Comparison of ENCODE assay signal across 13 cellular contexts in genomic region chr15:59413577-59413976, GRCh38. TPM values are rescaled to one million over a fixed set of nuclear protein-coding genes. Genes with fewer than 3 reads are reported as not detected.
DNase-seq lines count a peak whose midpoint lies in the region; ATAC-seq, FAIRE-seq and TF ChIP-seq lines count a peak whose summit lies in the region.
"Had no signal": no experiment of that assay in that cellular context is flagged by ENCODE, and none has a peak within 500 bp of the region (broad histone marks: within the 10 kb centered on the region; RNA-seq: fewer than 3 reads in every experiment).

No MANE protein-coding gene starts in this region.

- H3K4me1 Mint-ChIP-seq in memory B cell, result peaks cover 57% of the 10 kb centered on the region
- H3K4me1 Mint-ChIP-seq in activated T-helper 1 cell treated with anti-CD3 and anti-CD28 coated beads, Interleukin-12 subunit alpha, Interleukin-12 subunit beta, Interleukin-2, Interleukin-4 antibody, amounts not matched to agents 30 ng/mL and 10 ng/mL and 1 ng/mL, durations not matched to agents 14 hours and 24 hours and 36 hours (ENCODE audit: low read depth), result peaks cover 41% of the 10 kb centered on the region

- intact Hi-C loops in activated T-helper 1 cell treated with anti-CD3 and anti-CD28 coated beads, Interleukin-12 subunit alpha, Interleukin-12 subunit beta, Interleukin-2, Interleukin-4 antibody, amounts not matched to agents 30 ng/mL and 10 ng/mL and 1 ng/mL, durations not matched to agents 14 hours and 24 hours and 36 hours (cut with micrococcal nuclease), result loop anchor here (2.0 kb wide), 1 partner anchor 167 kb away; no protein-coding TSS in a partner anchor

- no peak overlapping the region for H3K4me3 Mint-ChIP-seq in memory B cell
- H3K4me3 Mint-ChIP-seq in activated T-helper 1 cell treated with anti-CD3 and anti-CD28 coated beads, Interleukin-12 subunit alpha, Interleukin-12 subunit beta, Interleukin-2, Interleukin-4 antibody, amounts not matched to agents 30 ng/mL and 10 ng/mL and 1 ng/mL, durations not matched to agents 14 hours and 24 hours and 36 hours, result no peak overlapping the region

- H3K4me2 ChIP-seq in BLaER1 treated with 17β-estradiol and CSF1 and Interleukin-3, amounts not matched to agents 10 nM and 100 nM, result peak overlapping the region in 10 of 11 experiments; percentile 8 to 95 (median 46); a peak in 14 of 22 replicates

- no peak for DNase-seq in GM18507 (ENCODE audit: extremely low spot score, insufficient read length, low read depth)
- peak in 2 of 3 donors; percentile 73 to 78 for DNase-seq in Peyer's patch
- no peak for DNase-seq in memory B cell (ENCODE audit: low spot score in 2 of 2)
- no peak for DNase-seq in HuH-7 (ENCODE audit: low spot score)
- no peak for DNase-seq in activated T-helper 1 cell treated with anti-CD3 and anti-CD28 coated beads, Interleukin-12 subunit alpha, Interleukin-12 subunit beta, Interleukin-2, Interleukin-4 antibody, amounts not matched to agents 30 ng/mL and 10 ng/mL and 1 ng/mL, durations not matched to agents 14 hours and 24 hours and 36 hours (ENCODE audit: low spot score)
- no peak for DNase-seq in cerebellar nuclear complex (lab: John Stamatoyannopoulos, UW)
- DNase-seq in NCI-H2081 (lab: John Stamatoyannopoulos, UW), result no peak
- DNase-seq: CD4-positive, CD25-positive, alpha-beta regulatory T cell; NCI-H226; SHP77 had no signal

- no peak for TF ChIP-seq CTCF in Peyer's patch (IDR thresholded peaks at IDR 0.05)

- H3K27me3 ChIP-seq in BLaER1 treated with 17β-estradiol and CSF1 and Interleukin-3, amounts not matched to agents 10 nM and 100 nM, result 0 out of 22 replicates have a peak, but pooled peaks cover 0 to 8% (median 0%) of the 10 kb centered on the region in 11 experiments
- H3K27me3 ChIP-seq in Peyer's patch, result no peaks in the 10 kb centered on the region

- no peak overlapping the region for H3K27ac ChIP-seq in BLaER1 treated with 17β-estradiol and CSF1 and Interleukin-3, amounts not matched to agents 10 nM and 100 nM
- peak overlapping the region in 1 of 4 donors; percentile 69 for H3K27ac ChIP-seq in Peyer's patch

- TF ChIP-seq POLR2A in Peyer's patch (IDR thresholded peaks at IDR 0.05), result no peak

- H3K9ac ChIP-seq in BLaER1 treated with 17β-estradiol and CSF1 and Interleukin-3, amounts not matched to agents 10 nM and 100 nM, result no peak overlapping the region

- H3K36me3 Mint-ChIP-seq in memory B cell, result no peaks in the 10 kb centered on the region
- H3K36me3 Mint-ChIP-seq in activated T-helper 1 cell treated with anti-CD3 and anti-CD28 coated beads, Interleukin-12 subunit alpha, Interleukin-12 subunit beta, Interleukin-2, Interleukin-4 antibody, amounts not matched to agents 30 ng/mL and 10 ng/mL and 1 ng/mL, durations not matched to agents 14 hours and 24 hours and 36 hours (ENCODE audit: low read depth), result no peaks in the 10 kb centered on the region
- H3K36me3 Mint-ChIP-seq: CD4-positive, CD25-positive, alpha-beta regulatory T cell had no signal

- no peaks in the 10 kb centered on the region for H3K36me3 ChIP-seq in BLaER1 treated with 17β-estradiol and CSF1 and Interleukin-3, amounts not matched to agents 10 nM and 100 nM
- no peaks in the 10 kb centered on the region for H3K36me3 ChIP-seq in Peyer's patch

- peak; percentile 21 for FAIRE-seq in GM18507 (lab: Jason Lieb, UNC)

- H4K20me1 ChIP-seq in BLaER1 treated with 17β-estradiol and CSF1 and Interleukin-3, amounts not matched to agents 10 nM and 100 nM, result no peaks in the 10 kb centered on the region

- H3K27me3 Mint-ChIP-seq in memory B cell, result no peaks in the 10 kb centered on the region
- peaks cover 33% of the 10 kb centered on the region for H3K27me3 Mint-ChIP-seq in activated T-helper 1 cell treated with anti-CD3 and anti-CD28 coated beads, Interleukin-12 subunit alpha, Interleukin-12 subunit beta, Interleukin-2, Interleukin-4 antibody, amounts not matched to agents 30 ng/mL and 10 ng/mL and 1 ng/mL, durations not matched to agents 14 hours and 24 hours and 36 hours (ENCODE audit: insufficient read depth)

- peaks cover 12 to 62% (median 38%) of the 10 kb centered on the region in 10 experiments for H3K4me1 ChIP-seq in BLaER1 treated with 17β-estradiol and CSF1 and Interleukin-3, amounts not matched to agents 10 nM and 100 nM
- H3K4me1 ChIP-seq in Peyer's patch, result peaks cover 0 to 20% (median 11%) of the 10 kb centered on the region in 4 donors

- peak overlapping the region; percentile 62 for H3K27ac Mint-ChIP-seq in memory B cell
- H3K27ac Mint-ChIP-seq in activated T-helper 1 cell treated with anti-CD3 and anti-CD28 coated beads, Interleukin-12 subunit alpha, Interleukin-12 subunit beta, Interleukin-2, Interleukin-4 antibody, amounts not matched to agents 30 ng/mL and 10 ng/mL and 1 ng/mL, durations not matched to agents 14 hours and 24 hours and 36 hours, result no peak overlapping the region

- H3K9me3 ChIP-seq in BLaER1 treated with 17β-estradiol and CSF1 and Interleukin-3, amounts not matched to agents 10 nM and 100 nM (replicated peaks in 1 of 11), result no peaks in the 10 kb centered on the region
- H3K9me3 ChIP-seq in Peyer's patch, result no peaks in the 10 kb centered on the region

- no peak overlapping the region for H3K4me3 ChIP-seq in BLaER1 treated with 17β-estradiol and CSF1 and Interleukin-3, amounts not matched to agents 10 nM and 100 nM
- H3K4me3 ChIP-seq in Peyer's patch, result no peak overlapping the region

- no peak for ATAC-seq in memory B cell (ENCODE audit: low read depth)

- H3K9me3 Mint-ChIP-seq in memory B cell, result no peaks in the 10 kb centered on the region
- H3K9me3 Mint-ChIP-seq in activated T-helper 1 cell treated with anti-CD3 and anti-CD28 coated beads, Interleukin-12 subunit alpha, Interleukin-12 subunit beta, Interleukin-2, Interleukin-4 antibody, amounts not matched to agents 30 ng/mL and 10 ng/mL and 1 ng/mL, durations not matched to agents 14 hours and 24 hours and 36 hours, result no peaks in the 10 kb centered on the region
- H3K9me3 Mint-ChIP-seq: CD4-positive, CD25-positive, alpha-beta regulatory T cell had no signal

RNA-seq across cellular contexts. Expression of gene FAM81A, which starts 24.4 kb away (rescaled TPM):
- 1 to 10 TPM in 1 of 4 donors, under 1 TPM in 2, not detected in 1; 0.53 to 2.0 (median 0.83) TPM for total RNA-seq in Peyer's patch
- total RNA-seq in activated T-helper 1 cell treated with anti-CD3 and anti-CD28 coated beads, Interleukin-12 subunit alpha, Interleukin-12 subunit beta, Interleukin-2, Interleukin-4 antibody, amounts not matched to agents 30 ng/mL and 10 ng/mL and 1 ng/mL, durations not matched to agents 14 hours and 24 hours and 36 hours, result 0.49 and 0.60 TPM in 2 replicates
- total RNA-seq: A673; CD4-positive, CD25-positive, alpha-beta regulatory T cell; G401 had no signal

RNA-seq across cellular contexts. Expression of gene MYO1E, which starts 40.9 kb away (rescaled TPM):
- total RNA-seq in Peyer's patch, result 100 to 1,000 TPM; 245 to 380 (median 268) TPM
- 33.3 and 33.6 TPM in 2 replicates for total RNA-seq in activated T-helper 1 cell treated with anti-CD3 and anti-CD28 coated beads, Interleukin-12 subunit alpha, Interleukin-12 subunit beta, Interleukin-2, Interleukin-4 antibody, amounts not matched to agents 30 ng/mL and 10 ng/mL and 1 ng/mL, durations not matched to agents 14 hours and 24 hours and 36 hours

Comparison
In these comparisons a context has a peak if more than half of its experiments do, and no peak if none do; other contexts are left out.
1. DNase-seq: peak in Peyer's patch (2 of 3); none in GM18507 (single experiment), memory B cell (0 of 2), HuH-7 (single experiment), activated T-helper 1 cell treated with anti-CD3 and anti-CD28 coated beads, Interleukin-12 subunit alpha, Interleukin-12 subunit beta, Interleukin-2, Interleukin-4 antibody, amounts not matched to agents 30 ng/mL and 10 ng/mL and 1 ng/mL, durations not matched to agents 14 hours and 24 hours and 36 hours (single experiment), cerebellar nuclear complex (0 of 2) and NCI-H2081 (0 of 2).